Comparison of ENCODE assay signal across 20 cellular contexts in genomic region chr2:125526093-125526492, GRCh38.
DNase-seq lines count a peak whose midpoint lies in the region; ATAC-seq and TF ChIP-seq lines count a peak whose summit lies in the region.
"Had no signal": no experiment of that assay in that cellular context is flagged by ENCODE, and none has a peak within 500 bp of the region (broad histone marks: within the 10 kb centered on the region; RNA-seq: fewer than 3 reads in every experiment).

No MANE protein-coding gene starts in this region.

- H3K79me1 ChIP-seq in mesendoderm (ENCODE audit: low read length), result no peaks in the 10 kb centered on the region

- H3K4me2 ChIP-seq in GM23338, result no peak overlapping the region
- no peak overlapping the region for H3K4me2 ChIP-seq in hepatocyte
- no peak overlapping the region for H3K4me2 ChIP-seq in mesendoderm (ENCODE audit: low read length)

- no peak overlapping the region for H3K27ac Mint-ChIP-seq in GM23338
- H3K27ac Mint-ChIP-seq: CD4-positive, CD25-positive, alpha-beta regulatory T cell; CD8-positive, alpha-beta memory T cell; IgD-negative memory B cell had no signal

- WGBS in hepatocyte (ENCODE audit: low lambda C conversion rate, missing lambda C conversion rate), result 73% methylated on average over 5 of the region's 5 CpGs
- no CpG with 5 or more reads among the region's 5 CpGs for WGBS in mesendoderm (ENCODE audit: extremely low coverage, insufficient coverage, low lambda C conversion rate)

- H3K9me3 Mint-ChIP-seq in GM23338, result no peaks in the 10 kb centered on the region; the same call in 1 of the 3 replicates

- H2BK15ac ChIP-seq in mesendoderm (replicated peaks; ENCODE audit: low read depth), result no peak overlapping the region

- no peaks in the 10 kb centered on the region for H3F3A ChIP-seq in GM23338 (replicated peaks; ENCODE audit: low read depth)

- H3K9ac ChIP-seq in mesendoderm (ENCODE audit: low read length), result no peak overlapping the region
- H3K9ac ChIP-seq: GM23248 had no signal

- H2BK5ac ChIP-seq in mesendoderm (ENCODE audit: low read length), result no peak overlapping the region

- H3K4me1 ChIP-seq in GM23338 (ENCODE audit: insufficient read depth), result peaks cover 18% of the 10 kb centered on the region
- no peaks in the 10 kb centered on the region for H3K4me1 ChIP-seq in hepatocyte (ENCODE audit: insufficient read depth)
- no peaks in the 10 kb centered on the region for H3K4me1 ChIP-seq in mesendoderm (ENCODE audit: control insufficient read depth, low read depth, low read length)
- H3K4me1 ChIP-seq: BE2C had no signal

- no peak overlapping the region for H4K5ac ChIP-seq in mesendoderm (ENCODE audit: low read length)

- no peak overlapping the region for H3K23ac ChIP-seq in mesendoderm (ENCODE audit: low read length)

- H3K79me2 ChIP-seq in GM23338 (replicated peaks; ENCODE audit: insufficient read depth) (no peaks in the 10 kb centered on the region), hepatocyte (no peaks in the 10 kb centered on the region), mesendoderm (ENCODE audit: control insufficient read depth, insufficient read depth, low read length) (no peaks in the 10 kb centered on the region)

- H2BK120ac ChIP-seq in mesendoderm (ENCODE audit: low read depth, low read length), result no peak overlapping the region

- no peaks in the 10 kb centered on the region for H3K27me3 Mint-ChIP-seq in GM23338 (ENCODE audit: insufficient read depth, low read depth, poor library complexity)
- H3K27me3 Mint-ChIP-seq: CD4-positive, CD25-positive, alpha-beta regulatory T cell; CD8-positive, alpha-beta memory T cell had no signal

- peaks cover 16% of the 10 kb centered on the region for H3K4me1 Mint-ChIP-seq in GM23338
- H3K4me1 Mint-ChIP-seq: CD4-positive, CD25-positive, alpha-beta regulatory T cell; CD8-positive, alpha-beta memory T cell; IgD-negative memory B cell had no signal

- no peak overlapping the region for H4K8ac ChIP-seq in mesendoderm (ENCODE audit: low read depth, low read length)

- peaks cover 13% of the 10 kb centered on the region for H3K36me3 Mint-ChIP-seq in GM23338 (ENCODE audit: low read depth)
- H3K36me3 Mint-ChIP-seq: CD4-positive, CD25-positive, alpha-beta regulatory T cell; CD8-positive, alpha-beta memory T cell; IgD-negative memory B cell had no signal

- ATAC-seq in GM23338, result no peak
- no peak for ATAC-seq in HG02852 (IDR thresholded peaks at IDR 0.05; ENCODE audit: unreplicated experiment)
- ATAC-seq in HG03571 (IDR thresholded peaks at IDR 0.05; ENCODE audit: unreplicated experiment), result no peak
- ATAC-seq: GM12878 had no signal

- H3K9me2 ChIP-seq in GM23338 (ENCODE audit: insufficient read depth) (no peaks in the 10 kb centered on the region), hepatocyte (replicated peaks; ENCODE audit: insufficient read depth) (no peaks in the 10 kb centered on the region)

- no peak overlapping the region for H3K18ac ChIP-seq in mesendoderm (ENCODE audit: low read length)

- H2AK5ac ChIP-seq in mesendoderm (ENCODE audit: low read length), result no peak overlapping the region

- H3K4me3 ChIP-seq in GM23338 (no peak overlapping the region), hepatocyte (no peak overlapping the region), mesendoderm (ENCODE audit: low read length) (no peak overlapping the region)
- H3K4me3 ChIP-seq: GM12878, GM23248 had no signal

- no peak overlapping the region for H3K4ac ChIP-seq in mesendoderm (ENCODE audit: low read depth, low read length)

- H3K4me3 Mint-ChIP-seq in GM23338, result no peak overlapping the region
- H3K4me3 Mint-ChIP-seq: CD4-positive, CD25-positive, alpha-beta regulatory T cell; CD8-positive, alpha-beta memory T cell; IgD-negative memory B cell had no signal

- no peak for TF ChIP-seq CTCF in GM23338 (conservative IDR thresholded peaks at IDR 0.05; ENCODE audit: low read depth in 2 of 2)
- no peak for TF ChIP-seq CTCF in hepatocyte (IDR thresholded peaks at IDR 0.05; ENCODE audit: poor library complexity)

- H3K27me3 ChIP-seq in GM23338 (ENCODE audit: insufficient read depth) (no peaks in the 10 kb centered on the region), hepatocyte (no peaks in the 10 kb centered on the region), mesendoderm (ENCODE audit: insufficient read depth, low read length, poor library complexity) (no peaks in the 10 kb centered on the region)
- H3K27me3 ChIP-seq: BE2C had no signal

- H2AFZ ChIP-seq in GM23338 (no peak overlapping the region), hepatocyte (no peak overlapping the region)
- H2AFZ ChIP-seq: GM23248 had no signal

- no peak overlapping the region for H3K27ac ChIP-seq in GM23338 (ENCODE audit: low read depth)
- no peak overlapping the region for H3K27ac ChIP-seq in hepatocyte
- no peak overlapping the region for H3K27ac ChIP-seq in mesendoderm (ENCODE audit: low read depth, low read length)
- H3K27ac ChIP-seq: GM23248 had no signal

- no peaks in the 10 kb centered on the region for H4K20me1 ChIP-seq in GM23338 (replicated peaks; ENCODE audit: insufficient read depth)
- H4K20me1 ChIP-seq in hepatocyte (ENCODE audit: insufficient read depth, poor library complexity, severe bottlenecking), result no peaks in the 10 kb centered on the region

- no peaks in the 10 kb centered on the region for H3K36me3 ChIP-seq in GM23338 (ENCODE audit: insufficient read depth)
- no peaks in the 10 kb centered on the region for H3K36me3 ChIP-seq in hepatocyte (replicated peaks; ENCODE audit: insufficient read depth, low read depth)
- no peaks in the 10 kb centered on the region for H3K36me3 ChIP-seq in mesendoderm (ENCODE audit: control insufficient read depth, insufficient read depth, low read length)
- H3K36me3 ChIP-seq: BE2C had no signal

- peak; percentile 54 for DNase-seq in GM23338 (ENCODE audit: low spot score)
- peak; percentile 1 for DNase-seq in amniotic epithelial cell (ENCODE audit: low read depth)
- peak; percentile 14 for DNase-seq in hepatocyte (ENCODE audit: low spot score)
- DNase-seq in mesendoderm, result peak; percentile 71
- no peak for DNase-seq in NCI-H2196 (lab: John Stamatoyannopoulos, UW; ENCODE audit: unreplicated experiment)
- DNase-seq in SW 1271 (lab: John Stamatoyannopoulos, UW), result no peak
- DNase-seq: ACHN; BE2C; C1 segment of cervical spinal cord; CD4-positive, CD25-positive, alpha-beta regulatory T cell; CD8-positive, alpha-beta memory T cell; COR-L47; GM23248; H7; Karpas-422; KBM-7 had no signal

- H3K56ac ChIP-seq in mesendoderm (ENCODE audit: low read length), result no peak overlapping the region

- H3K9me3 ChIP-seq in hepatocyte (ENCODE audit: low read depth), result no peaks in the 10 kb centered on the region
- H3K9me3 ChIP-seq: BE2C had no signal

TF ChIP-seq in GM23338, 12 proteins besides CTCF, POLR2A, EP300 and RAD21 (continues in another document):
- no peak for TF ChIP-seq STAT1 (IDR thresholded peaks at IDR 0.05; ENCODE audit: unreplicated experiment)
- TF ChIP-seq, protein P1, sequence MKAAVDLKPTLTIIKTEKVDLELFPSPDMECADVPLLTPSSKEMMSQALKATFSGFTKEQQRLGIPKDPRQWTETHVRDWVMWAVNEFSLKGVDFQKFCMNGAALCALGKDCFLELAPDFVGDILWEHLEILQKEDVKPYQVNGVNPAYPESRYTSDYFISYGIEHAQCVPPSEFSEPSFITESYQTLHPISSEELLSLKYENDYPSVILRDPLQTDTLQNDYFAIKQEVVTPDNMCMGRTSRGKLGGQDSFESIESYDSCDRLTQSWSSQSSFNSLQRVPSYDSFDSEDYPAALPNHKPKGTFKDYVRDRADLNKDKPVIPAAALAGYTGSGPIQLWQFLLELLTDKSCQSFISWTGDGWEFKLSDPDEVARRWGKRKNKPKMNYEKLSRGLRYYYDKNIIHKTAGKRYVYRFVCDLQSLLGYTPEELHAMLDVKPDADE (IDR thresholded peaks at IDR 0.05), result no peak
- TF ChIP-seq JUNB (IDR thresholded peaks at IDR 0.05; ENCODE audit: unreplicated experiment), result no peak
- no peak for TF ChIP-seq EZH2 (IDR thresholded peaks at IDR 0.05; ENCODE audit: low read depth, unreplicated experiment)
- no peak for TF ChIP-seq POLR2AphosphoS5 (IDR thresholded peaks at IDR 0.05; ENCODE audit: low read depth)
- no peak for TF ChIP-seq CREB1 (CRISPR knock-in tag; IDR thresholded peaks at IDR 0.05; ENCODE audit: low read depth)
- no peak for TF ChIP-seq NANOG (IDR thresholded peaks at IDR 0.05; ENCODE audit: borderline replicate concordance)

Comparison
In these comparisons a context has a peak if more than half of its experiments do, and no peak if none do; other contexts are left out.
1. DNase-seq: peak in GM23338 (single experiment), amniotic epithelial cell (single experiment), hepatocyte (single experiment) and mesendoderm (single experiment); none in NCI-H2196 (single experiment) and SW 1271 (0 of 2).